In genomic region chr15:43150171-43150929, GRCh38 we compare ENCODE assay signal across 15 cellular contexts. TPM values are rescaled to one million over a fixed set of nuclear protein-coding genes. Genes with fewer than 3 reads are reported as not detected.
DNase-seq lines count a peak whose midpoint lies in the region; ATAC-seq lines count a peak whose summit lies in the region.
"Had no signal": no experiment of that assay in that cellular context is flagged by ENCODE, and none has a peak within 500 bp of the region (broad histone marks: within the 10 kb centered on the region; RNA-seq: fewer than 3 reads in every experiment).

No MANE protein-coding gene starts in this region.

- ATAC-seq in GM21515 (IDR thresholded peaks at IDR 0.05; ENCODE audit: unreplicated experiment): no peak
- ATAC-seq: stimulated activated naive CD8-positive, alpha-beta T cell treated with anti-CD3 and anti-CD28 coated beads, Interleukin-15, amount 100 ng/mL, for 72 hours had no signal

- DNase-seq in Daoy (ENCODE audit: low read depth) (peak; percentile 75), NCI-H226 (peak; percentile 94), dermis blood vessel endothelial cell (peak; percentile 62), myocyte (ENCODE audit: low read depth) (peak; percentile 27), NCI-H345 (lab: John Stamatoyannopoulos, UW) (no peak), DMS114 treated with DMSO at 0.1 percent for 48 hours (lab: John Stamatoyannopoulos, UW; ENCODE audit: unreplicated experiment) (no peak)
- DNase-seq in stimulated activated CD4-positive, alpha-beta T cell treated with anti-CD3 and anti-CD28 coated beads, Interleukin-1b, Interleukin-23, amount 100 ng/mL, for 48 hours: no peak
- DNase-seq: activated CD4-positive, alpha-beta T cell treated with anti-CD3 and anti-CD28 coated beads, Interleukin-2, amount 10 ng/mL, durations not matched to agents 24 days and 14 days; activated naive CD4-positive, alpha-beta T cell treated with Interleukin-2 at 50 U/mL for 16 hours; DMS 273 treated with DMSO at 0.1 percent for 48 hours; effector CD4-positive, alpha-beta T cell; kidney; stimulated activated CD4-positive, alpha-beta T cell treated with anti-CD3 and anti-CD28 coated beads, Interleukin-2, amount 100 ng/mL, for 24 hours; stimulated activated naive CD8-positive, alpha-beta T cell treated with anti-CD3 and anti-CD28 coated beads, Interleukin-15, amount 100 ng/mL, for 72 hours had no signal

RNA-seq across cellular contexts. Expression of gene TMEM62, which starts 17.0 kb away (rescaled TPM):
- 10.1 and 18.6 TPM in 2 replicates for total RNA-seq in Daoy (2014; rRNA removed; shearing (Covaris generic))
- total RNA-seq in dermis blood vessel endothelial cell (21.3 and 21.4 TPM in 2 replicates), myocyte (9.8 and 13.1 TPM in 2 replicates)
- polyA plus RNA-seq in myocyte (2012): 6.5 TPM

RNA-seq across cellular contexts. Expression of gene CCNDBP1, which starts 34.9 kb away (rescaled TPM):
- 38.5 and 59.3 TPM in 2 replicates for total RNA-seq in Daoy (2014; rRNA removed; shearing (Covaris generic))
- total RNA-seq in dermis blood vessel endothelial cell: 151 and 157 TPM in 2 replicates
- 97.6 and 109 TPM in 2 replicates for total RNA-seq in myocyte
- 62.8 TPM for polyA plus RNA-seq in myocyte (2012)

RNA-seq across cellular contexts. Expression of gene UBR1, which starts 44.5 kb away (rescaled TPM):
- 24.3 and 24.5 TPM in 2 replicates for total RNA-seq in Daoy (2014; rRNA removed; shearing (Covaris generic))
- total RNA-seq in dermis blood vessel endothelial cell (31.2 and 35.6 TPM in 2 replicates), myocyte (37.6 and 40.0 TPM in 2 replicates)
- polyA plus RNA-seq in myocyte (2012): 8.1 TPM

Comparison
In these comparisons a context has a peak if more than half of its experiments do, and no peak if none do; other contexts are left out.
1. DNase-seq: peak in Daoy (single experiment), NCI-H226 (single experiment), dermis blood vessel endothelial cell (single experiment) and myocyte (single experiment); none in NCI-H345 (single experiment), DMS114 treated with DMSO at 0.1 percent for 48 hours (single experiment) and stimulated activated CD4-positive, alpha-beta T cell treated with anti-CD3 and anti-CD28 coated beads, Interleukin-1b, Interleukin-23, amount 100 ng/mL, for 48 hours (single experiment).